ENCODE assay signal across 1 cellular context in genomic region chr7:5477126-5477525, GRCh38.
TF ChIP-seq lines count a peak whose summit lies in the region.

No MANE protein-coding gene starts in this region.

TF ChIP-seq in K562, 482 proteins besides CTCF, POLR2A, EP300 and RAD21:
- TF ChIP-seq TRIM28 (IDR thresholded peaks at IDR 0.05) (no peak), PRMT5 (CRISPR knock-in tag; IDR thresholded peaks at IDR 0.05) (no peak), ZNF609 (CRISPR knock-in tag; IDR thresholded peaks at IDR 0.05; ENCODE audit: borderline replicate concordance) (no peak), ZNF354B (CRISPR knock-in tag; IDR thresholded peaks at IDR 0.05) (no peak)
- TF ChIP-seq, protein P1, sequence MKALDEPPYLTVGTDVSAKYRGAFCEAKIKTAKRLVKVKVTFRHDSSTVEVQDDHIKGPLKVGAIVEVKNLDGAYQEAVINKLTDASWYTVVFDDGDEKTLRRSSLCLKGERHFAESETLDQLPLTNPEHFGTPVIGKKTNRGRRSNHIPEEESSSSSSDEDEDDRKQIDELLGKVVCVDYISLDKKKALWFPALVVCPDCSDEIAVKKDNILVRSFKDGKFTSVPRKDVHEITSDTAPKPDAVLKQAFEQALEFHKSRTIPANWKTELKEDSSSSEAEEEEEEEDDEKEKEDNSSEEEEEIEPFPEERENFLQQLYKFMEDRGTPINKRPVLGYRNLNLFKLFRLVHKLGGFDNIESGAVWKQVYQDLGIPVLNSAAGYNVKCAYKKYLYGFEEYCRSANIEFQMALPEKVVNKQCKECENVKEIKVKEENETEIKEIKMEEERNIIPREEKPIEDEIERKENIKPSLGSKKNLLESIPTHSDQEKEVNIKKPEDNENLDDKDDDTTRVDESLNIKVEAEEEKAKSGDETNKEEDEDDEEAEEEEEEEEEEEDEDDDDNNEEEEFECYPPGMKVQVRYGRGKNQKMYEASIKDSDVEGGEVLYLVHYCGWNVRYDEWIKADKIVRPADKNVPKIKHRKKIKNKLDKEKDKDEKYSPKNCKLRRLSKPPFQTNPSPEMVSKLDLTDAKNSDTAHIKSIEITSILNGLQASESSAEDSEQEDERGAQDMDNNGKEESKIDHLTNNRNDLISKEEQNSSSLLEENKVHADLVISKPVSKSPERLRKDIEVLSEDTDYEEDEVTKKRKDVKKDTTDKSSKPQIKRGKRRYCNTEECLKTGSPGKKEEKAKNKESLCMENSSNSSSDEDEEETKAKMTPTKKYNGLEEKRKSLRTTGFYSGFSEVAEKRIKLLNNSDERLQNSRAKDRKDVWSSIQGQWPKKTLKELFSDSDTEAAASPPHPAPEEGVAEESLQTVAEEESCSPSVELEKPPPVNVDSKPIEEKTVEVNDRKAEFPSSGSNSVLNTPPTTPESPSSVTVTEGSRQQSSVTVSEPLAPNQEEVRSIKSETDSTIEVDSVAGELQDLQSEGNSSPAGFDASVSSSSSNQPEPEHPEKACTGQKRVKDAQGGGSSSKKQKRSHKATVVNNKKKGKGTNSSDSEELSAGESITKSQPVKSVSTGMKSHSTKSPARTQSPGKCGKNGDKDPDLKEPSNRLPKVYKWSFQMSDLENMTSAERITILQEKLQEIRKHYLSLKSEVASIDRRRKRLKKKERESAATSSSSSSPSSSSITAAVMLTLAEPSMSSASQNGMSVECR (CRISPR knock-in tag; IDR thresholded peaks at IDR 0.05) = no peak
TF ChIP-seq in K562: peak in this region for 0.
